8 cellular contexts compared by ENCODE assay signal in genomic region chr15:45648521-45649200, GRCh38. TPM values are rescaled to one million over a fixed set of nuclear protein-coding genes. Genes with fewer than 3 reads are reported as not detected.
A peak's percentile ranks its signal among the peaks of the same experiment; 100 is the strongest.
DNase-seq lines count a peak whose midpoint lies in the region; ATAC-seq and TF ChIP-seq lines count a peak whose summit lies in the region.

No MANE protein-coding gene starts in this region.

- H3K18ac ChIP-seq in IMR-90 (ENCODE audit: low read depth, low read length), result peak overlapping the region; percentile 64

- no peak for TF ChIP-seq CTCF in IMR-90 (conservative IDR thresholded peaks at IDR 0.05; ENCODE audit: low read depth, low read length)
- no peak for TF ChIP-seq CTCF in mammary epithelial cell (conservative IDR thresholded peaks at IDR 0.05 in 1 of 2, IDR thresholded peaks at IDR 0.05 in 1 of 2; ENCODE audit: extremely low read depth in 1 of 2, insufficient read depth in 1 of 2, low read depth in 1 of 2, low read length in 2 of 2)

- H3K9me1 ChIP-seq in IMR-90 (ENCODE audit: insufficient read depth, low read length), result peaks cover 16% of the 10 kb centered on the region

- H3K4me3 Mint-ChIP-seq in T-cell, result peak overlapping the region in 1 of 3 donors; percentile 25

- no peak for TF ChIP-seq RAD21 in IMR-90 (IDR thresholded peaks at IDR 0.05; ENCODE audit: low read length)

- H3K9me3 Mint-ChIP-seq in T-cell, result no peaks in the 10 kb centered on the region

- peak overlapping the region; percentile 89 for H2AK5ac ChIP-seq in IMR-90 (ENCODE audit: low read depth, low read length)

- in situ Hi-C loops in IMR-90 (cut with MboI; ENCODE audit: low sequenced_read_pairs) (no loop called here), mammary epithelial cell (cut with MboI; ENCODE audit: low sequenced_read_pairs in 2 of 2) (no loop called here)

- H3K23ac ChIP-seq in IMR-90 (ENCODE audit: low read depth, low read length), result no peak overlapping the region

- peak; percentile 85 for DNase-seq in DMS53 (lab: John Stamatoyannopoulos, UW)
- DNase-seq in IMR-90, result peak; percentile 86
- peak; percentile 89 for DNase-seq in mammary epithelial cell
- DNase-seq in DMS153 (lab: John Stamatoyannopoulos, UW), result no peak
- no peak for DNase-seq in T-cell

- H2AFZ ChIP-seq in IMR-90 (replicated peaks; ENCODE audit: low read length, poor library complexity), result peak overlapping the region; percentile 16
- peak overlapping the region; percentile 28 for H2AFZ ChIP-seq in mammary epithelial cell (ENCODE audit: low read depth, low read length)

- POLR2A ChIA-PET in IMR-90 (lab: Charles Lee; ENCODE audit: unreplicated experiment), result no interaction called here
- POLR2A ChIA-PET in T-cell (lab: Charles Lee), result interaction anchor here in 1 of 2 donors (0.5 kb wide), 1 partner anchor 12 kb away, joined by 3 read pairs; no protein-coding TSS in a partner anchor

- H3K4me1 ChIP-seq in IMR-90 (ENCODE audit: control insufficient read depth, insufficient read depth, low read length) (peaks cover 15% of the 10 kb centered on the region), mammary epithelial cell (ENCODE audit: insufficient read depth, low read length) (peaks cover 52% of the 10 kb centered on the region), mucosa of rectum (ENCODE audit: control insufficient read depth in 2 of 2, insufficient read depth in 2 of 2, low read length in 2 of 2) (peaks cover 39 to 58% of the 10 kb centered on the region in 2 donors)

- H4K8ac ChIP-seq in IMR-90 (ENCODE audit: low read depth in 2 of 2, low read length in 2 of 2), result peak overlapping the region in 1 of 2 experiments; percentile 72; a peak in 2 of 4 replicates

- H3K27ac ChIP-seq in IMR-90 (ENCODE audit: insufficient read depth, low read length) (peak overlapping the region; percentile 55), mammary epithelial cell (ENCODE audit: insufficient read depth, low read depth, low read length) (peak overlapping the region; percentile 87), mucosa of rectum (ENCODE audit: low read depth in 2 of 2, low read length in 2 of 2) (peak overlapping the region; percentile 71 to 76)

- H4K5ac ChIP-seq in IMR-90 (ENCODE audit: low read depth, low read length), result peak overlapping the region; percentile 72; the same call in 1 of the 2 replicates

- H3K4me2 ChIP-seq in IMR-90 (ENCODE audit: low read depth, low read length), result no peak overlapping the region
- H3K4me2 ChIP-seq in mammary epithelial cell (ENCODE audit: insufficient read depth, low read depth, low read length), result peak overlapping the region; percentile 66

- peak overlapping the region; percentile 71 for H2BK120ac ChIP-seq in IMR-90 (ENCODE audit: low read depth, low read length)

- H3K27me3 Mint-ChIP-seq in T-cell, result no peaks in the 10 kb centered on the region

- no peak overlapping the region; the same call in 1 of the 2 replicates for H4K91ac ChIP-seq in IMR-90 (ENCODE audit: insufficient read depth, low read depth, low read length)

- H3K4me3 ChIP-seq in IMR-90 (ENCODE audit: insufficient read depth, low read depth, low read length), result no peak overlapping the region
- H3K4me3 ChIP-seq in mammary epithelial cell (replicated peaks in 1 of 3; ENCODE audit: insufficient read depth in 1 of 3, low read depth in 2 of 3, low read length in 3 of 3), result peak overlapping the region in 1 of 3 experiments; percentile 9
- no peak overlapping the region for H3K4me3 ChIP-seq in mucosa of rectum (ENCODE audit: low read length in 2 of 2)

- peaks cover 85% of the 10 kb centered on the region for H3K79me2 ChIP-seq in mammary epithelial cell (ENCODE audit: insufficient read depth, low read length)

- BruUV-seq in IMR-90 (replicated peaks; lab: Mats Ljungman, UMichigan), result no TSS peak
- TSS peak; percentile 81 for BruUV-seq in mammary epithelial cell (replicated peaks; lab: Mats Ljungman, UMichigan)

- dilution Hi-C loops in IMR-90 (cut with HindIII; ENCODE audit: low sequenced_read_pairs, unreplicated experiment), result no loop called here
- dilution Hi-C loops in mammary epithelial cell (cut with HindIII; ENCODE audit: low sequenced_read_pairs), result no loop called here

- no peaks in the 10 kb centered on the region for H3K9me3 ChIP-seq in IMR-90 (ENCODE audit: control insufficient read depth, insufficient read depth, low read length)
- no peaks in the 10 kb centered on the region for H3K9me3 ChIP-seq in mammary epithelial cell (replicated peaks; ENCODE audit: insufficient read depth, low read length)
- H3K9me3 ChIP-seq in mucosa of rectum (ENCODE audit: control insufficient read depth in 2 of 2, low read length in 2 of 2), result no peaks in the 10 kb centered on the region

- H2BK5ac ChIP-seq in IMR-90 (ENCODE audit: low read depth, low read length, poor library complexity, severe bottlenecking), result peak overlapping the region; percentile 66

- H3K36me3 ChIP-seq in IMR-90 (ENCODE audit: control insufficient read depth, insufficient read depth, low read length) (no peaks in the 10 kb centered on the region; the same call in none of the 2 replicates), mammary epithelial cell (ENCODE audit: insufficient read depth, low read length) (no peaks in the 10 kb centered on the region), mucosa of rectum (ENCODE audit: control insufficient read depth in 2 of 2, insufficient read depth in 2 of 2, low read length in 2 of 2) (peaks cover 3% of the 10 kb centered on the region in 2 donors)

- ATAC-seq in IMR-90 (ENCODE audit: low read depth) (peak; percentile 54), HG03432 (IDR thresholded peaks at IDR 0.05; ENCODE audit: unreplicated experiment) (no peak), T-cell (replicated peaks in 1 of 4) (no peak), GM21390 (IDR thresholded peaks at IDR 0.05; ENCODE audit: unreplicated experiment) (no peak)

- no peak for TF ChIP-seq POLR2A in IMR-90 (IDR thresholded peaks at IDR 0.05; ENCODE audit: low read depth, low read length)

- WGBS in IMR-90 (ENCODE audit: extremely low coverage in 2 of 2, insufficient read length in 1 of 2), 2 experiments, result 80% methylated on average over 1 of the region's 4 CpGs; no CpG with 5 or more reads in 1 of the 2 experiments
- 4% methylated on average over 4 of the region's 4 CpGs for WGBS in mammary epithelial cell (ENCODE audit: low coverage, missing lambda C conversion rate)

- peaks cover 68 to 71% (median 69%) of the 10 kb centered on the region in 3 donors for H3K4me1 Mint-ChIP-seq in T-cell

- peak overlapping the region; percentile 24; the same call in 1 of the 2 replicates for H3K14ac ChIP-seq in IMR-90 (replicated peaks; ENCODE audit: low read depth, low read length)

- peak overlapping the region; percentile 77 for H3K4ac ChIP-seq in IMR-90 (ENCODE audit: low read depth, low read length)

- peaks cover 5 to 20% of the 10 kb centered on the region in 2 experiments; a peak in 2 of 4 replicates for H3K79me1 ChIP-seq in IMR-90 (ENCODE audit: low read depth in 1 of 2, low read length in 2 of 2)

- H3K27ac Mint-ChIP-seq in T-cell, result no peak overlapping the region

- no peaks in the 10 kb centered on the region for H3K27me3 ChIP-seq in IMR-90 (ENCODE audit: control insufficient read depth, insufficient read depth, low read length)
- no peaks in the 10 kb centered on the region for H3K27me3 ChIP-seq in mammary epithelial cell (ENCODE audit: insufficient read depth, low read length)
- H3K27me3 ChIP-seq in mucosa of rectum (ENCODE audit: control insufficient read depth in 2 of 2, insufficient read depth in 2 of 2, low read length in 2 of 2), result no peaks in the 10 kb centered on the region

- H3K9ac ChIP-seq in IMR-90 (ENCODE audit: low read depth, low read length) (no peak overlapping the region), mammary epithelial cell (ENCODE audit: insufficient read depth, low read length) (peak overlapping the region; percentile 38), mucosa of rectum (ENCODE audit: low read depth in 1 of 2, low read length in 2 of 2) (peak overlapping the region in 1 of 2 donors; percentile 41)

- H3K56ac ChIP-seq in IMR-90 (ENCODE audit: extremely low read depth, insufficient read depth, low read length), result no peak overlapping the region

- H4K20me1 ChIP-seq in IMR-90 (ENCODE audit: insufficient read depth, low read length) (no peaks in the 10 kb centered on the region), mammary epithelial cell (ENCODE audit: insufficient read depth, low read length) (no peaks in the 10 kb centered on the region)

- CTCF ChIA-PET in IMR-90 (lab: Yijun Ruan, JAX), result interaction anchor here (0.6 to 0.9 kb wide), 2 partner anchors 12 to 58 kb away, joined by 3 read pairs; no protein-coding TSS in a partner anchor
- CTCF ChIA-PET in mammary epithelial cell (lab: Charles Lee; ENCODE audit: low non-redundant PET), result interaction anchor here (0.5 kb wide), 1 partner anchor 490 kb away, joined by 4 read pairs; no protein-coding TSS in a partner anchor
- CTCF ChIA-PET in T-cell (lab: Charles Lee), result no interaction called here

- peak overlapping the region; percentile 41 for H2BK20ac ChIP-seq in IMR-90 (ENCODE audit: low read depth, low read length)

- H2BK15ac ChIP-seq in IMR-90 (ENCODE audit: low read depth, low read length), result peak overlapping the region; percentile 34; the same call in 1 of the 3 replicates

- intact Hi-C loops in IMR-90 (cut with micrococcal nuclease) (no loop called here), mammary epithelial cell (cut with micrococcal nuclease) (no loop called here)

- H3K36me3 Mint-ChIP-seq in T-cell, result peaks cover 25% of the 10 kb centered on the region

- peak overlapping the region; percentile 86 for H2AK9ac ChIP-seq in IMR-90 (replicated peaks; ENCODE audit: low read depth, low read length, poor library complexity)

TF ChIP-seq in IMR-90, 13 proteins besides CTCF, POLR2A, EP300 and RAD21 (continues in another document):
- TF ChIP-seq CHD1 (IDR thresholded peaks at IDR 0.05; ENCODE audit: low read depth, low read length) (no peak), CEBPB (IDR thresholded peaks at IDR 0.05; ENCODE audit: low read depth, low read length) (no peak), MXI1 (IDR thresholded peaks at IDR 0.05; ENCODE audit: borderline replicate concordance, low read depth, low read length) (no peak), NFE2L2 (IDR thresholded peaks at IDR 0.05; ENCODE audit: low read depth, low read length) (no peak)

RNA-seq across cellular contexts. Expression of gene SQOR, which starts 13.8 kb away (rescaled TPM):
- total RNA-seq in IMR-90 (2012; rRNA removed), result 39.2 and 40.3 TPM in 2 replicates
- polyA plus RNA-seq in IMR-90 (2012; rRNA removed), result 21.2 and 22.1 TPM in 2 replicates
- 18.5 and 19.9 TPM in 2 replicates for polyA plus RNA-seq in IMR-90 (2012; cell fraction: cytosol; rRNA removed)
- 7.4 and 18.0 TPM in 2 replicates for polyA plus RNA-seq in IMR-90 (2012; cell fraction: nucleus; rRNA removed; ENCODE audit: low replicate concordance)
- 100 to 1,000 TPM in 1 of 2 donors, 10 to 100 TPM in 1; 65.7 to 125 TPM for total RNA-seq in mammary epithelial cell
- polyA plus RNA-seq in mammary epithelial cell, result 138 TPM
- polyA minus RNA-seq in mammary epithelial cell, result 297 TPM
- total RNA-seq in T-cell, result 10 to 100 TPM; 29.5 to 43.0 (median 33.4) TPM

Comparison
In these comparisons a context has a peak if more than half of its experiments do, and no peak if none do; other contexts are left out.
1. DNase-seq: peak in DMS53 (single experiment), IMR-90 (single experiment) and mammary epithelial cell (single experiment); none in DMS153 (single experiment) and T-cell (0 of 34).
2. CTCF ChIA-PET loops: an anchor here in IMR-90 (0.6 to 0.9 kb wide) and mammary epithelial cell (0.5 kb wide); none called in T-cell.
3. Peak in every context shown above with its lines, with median percentiles within 50 percentile points of each other: H3K27ac ChIP-seq.